8 cellular contexts compared by ENCODE assay signal in genomic region chr7:36153571-36154097, GRCh38. TPM values are rescaled to one million over a fixed set of nuclear protein-coding genes. Genes with fewer than 3 reads are reported as not detected.
DNase-seq lines count a peak whose midpoint lies in the region; ATAC-seq, FAIRE-seq and TF ChIP-seq lines count a peak whose summit lies in the region.

No MANE protein-coding gene starts in this region.

- 0 out of 2 replicates have a peak overlapping the region, but pooled peaks have one; percentile 12 for H3K18ac ChIP-seq in H1 (ENCODE audit: extremely low read depth, low read length)

- no peaks in the 10 kb centered on the region for H3K36me3 ChIP-seq in H1 (ENCODE audit: control insufficient read depth in 2 of 4, insufficient read depth in 4 of 4, low read length in 3 of 4)
- H3K36me3 ChIP-seq in muscle layer of colon (ENCODE audit: insufficient read depth, low read length), result no peaks in the 10 kb centered on the region
- H3K36me3 ChIP-seq in aorta (ENCODE audit: control insufficient read depth in 1 of 2, insufficient read depth in 2 of 2, low read length in 1 of 2), result no peaks in the 10 kb centered on the region

- no peak for FAIRE-seq in H1 (lab: Jason Lieb, UNC)

- H3K9ac ChIP-seq in H1 (replicated peaks in 1 of 4; ENCODE audit: extremely low read depth in 1 of 4, low read depth in 3 of 4, low read length in 3 of 4) (peak overlapping the region in 2 of 4 experiments; percentile 9 to 48; a peak in 4 of 7 replicates), muscle layer of colon (ENCODE audit: low read length) (peak overlapping the region; percentile 77)

- no peak overlapping the region for H2BK20ac ChIP-seq in H1 (ENCODE audit: low read length)

- no peak overlapping the region for H2BK15ac ChIP-seq in H1 (ENCODE audit: low read length)

- peak overlapping the region; percentile 68 to 92 for H3K4me2 ChIP-seq in H1 (ENCODE audit: insufficient read depth in 1 of 2, low read depth in 2 of 2, low read length in 2 of 2)

- no peak for TF ChIP-seq EP300 in H1 (IDR thresholded peaks at IDR 0.05; ENCODE audit: borderline replicate concordance in 1 of 2, low read depth in 2 of 2, low read length in 2 of 2)

- peaks cover 3% of the 10 kb centered on the region for H3K79me1 ChIP-seq in H1 (ENCODE audit: low read depth, low read length)

- TF ChIP-seq RAD21 in H1 (IDR thresholded peaks at IDR 0.05 in 1 of 2, conservative IDR thresholded peaks at IDR 0.05 in 1 of 2; ENCODE audit: low read depth in 2 of 2, low read length in 2 of 2), result no peak; a peak in 1 of 4 replicates

- peak; percentile 9 for ATAC-seq in HG02973 (IDR thresholded peaks at IDR 0.05; ENCODE audit: unreplicated experiment)
- peak; percentile 1 for ATAC-seq in aorta (ENCODE audit: low FRiP score)

- DNase-seq in DMS 273 (lab: John Stamatoyannopoulos, UW; ENCODE audit: unreplicated experiment) (peak; percentile 60), DMS 273 treated with DMSO at 0.1 percent for 48 hours (lab: John Stamatoyannopoulos, UW) (no peak), SW480 (ENCODE audit: low spot score) (peak; percentile 57), H1 (ENCODE audit: low read depth in 1 of 2, low spot score in 2 of 2) (peak in 1 of 2 experiments; percentile 53), aorta (peak; percentile 67 to 87), islet precursor cell (no peak)

- H3K23me2 ChIP-seq in H1 (ENCODE audit: low read depth, low read length), result peaks cover 8% of the 10 kb centered on the region

- H3K79me2 ChIP-seq in H1 (ENCODE audit: control insufficient read depth in 1 of 2, insufficient read depth in 2 of 2, low read length in 2 of 2), result peaks cover 0 to 12% of the 10 kb centered on the region in 2 experiments; a peak in 1 of 4 replicates

- H4K5ac ChIP-seq in H1 (ENCODE audit: insufficient read length, low read depth, low read length), result no peak overlapping the region

- 19% methylated on average over 17 of the region's 32 CpGs; no CpG with 5 or more reads in 1 of the 2 experiments for WGBS in H1 (ENCODE audit: extremely low coverage in 1 of 2, insufficient coverage in 1 of 2, insufficient read length in 1 of 2, insufficient replicate concordance in 2 of 2, low coverage in 1 of 2, low lambda C conversion rate in 2 of 2, missing lambda C conversion rate in 1 of 2), 2 experiments
- 2% methylated on average over 29 to 32 of the region's 32 CpGs for WGBS in aorta, 2 donors

- intact Hi-C loops in aorta (cut with DNase I), result loop anchor here in 1 of 2 donors (1.0 to 5.0 kb wide), 4 partner anchors 37 to 166 kb away; no protein-coding TSS in a partner anchor

- H4K8ac ChIP-seq in H1 (ENCODE audit: extremely low read depth, insufficient read depth, low read length), result 0 out of 2 replicates have a peak overlapping the region, but pooled peaks have one; percentile 28

- no peak for TF ChIP-seq POLR2A in H1 (IDR thresholded peaks at IDR 0.05; ENCODE audit: control extremely low read depth in 1 of 2, low read depth in 2 of 2, low read length in 2 of 2)

- H2AK5ac ChIP-seq in H1 (ENCODE audit: low read depth, low read length), result no peak overlapping the region

- H3K27ac ChIP-seq in H1 (ENCODE audit: low read depth, low read length) (no peak overlapping the region), muscle layer of colon (ENCODE audit: low read depth, low read length) (peak overlapping the region; percentile 79), aorta (ENCODE audit: low read depth in 1 of 2, low read length in 2 of 2) (peak overlapping the region; percentile 3 to 80)

- H4K20me1 ChIP-seq in H1 (replicated peaks in 1 of 2; ENCODE audit: control insufficient read depth in 1 of 2, insufficient read depth in 2 of 2, low read length in 2 of 2), result peaks cover 5 to 10% of the 10 kb centered on the region in 2 experiments

- POLR2A ChIA-PET in H1 (lab: Charles Lee; ENCODE audit: partially characterized antibody), result no interaction called here

- H3K4me3 ChIP-seq in H1 (ENCODE audit: extremely low read depth in 1 of 4, insufficient read depth in 2 of 4, low read depth in 3 of 4, low read length in 4 of 4), result peak overlapping the region; percentile 57 to 78 (median 67)
- peak overlapping the region; percentile 70 to 85 for H3K4me3 ChIP-seq in muscle layer of colon (ENCODE audit: low read depth in 1 of 2, low read length in 2 of 2)
- peak overlapping the region; percentile 79 to 90 for H3K4me3 ChIP-seq in aorta (ENCODE audit: low read length in 2 of 2)

- no peak overlapping the region for H2BK12ac ChIP-seq in H1 (ENCODE audit: low read depth, low read length)

- no peak overlapping the region for H3K23ac ChIP-seq in H1 (ENCODE audit: insufficient read length)

- no peak overlapping the region for H4K91ac ChIP-seq in H1 (replicated peaks; ENCODE audit: insufficient read length, low read length)

- H3K4me1 ChIP-seq in H1 (replicated peaks in 1 of 4; ENCODE audit: control insufficient read depth in 3 of 4, insufficient read depth in 4 of 4, low read length in 3 of 4) (peaks cover 2 to 14% (median 11%) of the 10 kb centered on the region in 4 experiments; a peak in 6 of 7 replicates), muscle layer of colon (ENCODE audit: insufficient read depth, low read length) (peaks cover 51% of the 10 kb centered on the region), aorta (ENCODE audit: control insufficient read depth in 1 of 2, insufficient read depth in 2 of 2, low read length in 2 of 2) (peaks cover 0 to 4% of the 10 kb centered on the region in 2 donors)

- H2BK120ac ChIP-seq in H1 (replicated peaks; ENCODE audit: low read depth, low read length), result no peak overlapping the region

- H3K27me3 ChIP-seq in H1 (replicated peaks in 1 of 4; ENCODE audit: control insufficient read depth in 3 of 4, extremely low read depth in 1 of 4, insufficient read depth in 3 of 4, low read length in 3 of 4), result peaks cover 0 to 6% (median under 1%) of the 10 kb centered on the region in 4 experiments; a peak in 3 of 7 replicates
- H3K27me3 ChIP-seq in muscle layer of colon (ENCODE audit: control insufficient read depth in 1 of 2, insufficient read depth in 2 of 2, low read length in 2 of 2), result no peaks in the 10 kb centered on the region
- H3K27me3 ChIP-seq in aorta (ENCODE audit: control insufficient read depth in 1 of 2, insufficient read depth in 2 of 2, low read length in 1 of 2), result no peaks in the 10 kb centered on the region

- H3K9me3 ChIP-seq in H1 (ENCODE audit: insufficient read depth in 2 of 2, low read depth in 1 of 2, low read length in 1 of 2), result no peaks in the 10 kb centered on the region
- H3K9me3 ChIP-seq in muscle layer of colon (ENCODE audit: low read length), result no peaks in the 10 kb centered on the region
- no peaks in the 10 kb centered on the region for H3K9me3 ChIP-seq in aorta (ENCODE audit: control insufficient read depth, low read length)

- H3K4ac ChIP-seq in H1 (replicated peaks; ENCODE audit: insufficient read length, low read depth, low read length), result no peak overlapping the region

- no peak overlapping the region for H2BK5ac ChIP-seq in H1 (ENCODE audit: low read depth, low read length)

- H3K14ac ChIP-seq in H1 (ENCODE audit: insufficient read length), result peak overlapping the region; percentile 28

- TF ChIP-seq CTCF in H1 (IDR thresholded peaks at IDR 0.05; ENCODE audit: control extremely low read depth in 1 of 3, insufficient read depth in 1 of 3, low read depth in 1 of 3, low read length in 3 of 3), result no peak

- CTCF ChIA-PET in H1 (lab: Charles Lee; ENCODE audit: partially characterized antibody), result no interaction called here

- no peak overlapping the region; the same call in 1 of the 2 replicates for H2AFZ ChIP-seq in H1 (ENCODE audit: low read length)

- H3K56ac ChIP-seq in H1 (replicated peaks; ENCODE audit: insufficient read length, low read depth, low read length), result peak overlapping the region; percentile 54

TF ChIP-seq in H1, 55 proteins besides CTCF, POLR2A, EP300 and RAD21:
- no peak for TF ChIP-seq EZH2 (IDR thresholded peaks at IDR 0.05; ENCODE audit: low read depth, low read length, severe bottlenecking)
- TF ChIP-seq KDM4A (IDR thresholded peaks at IDR 0.05; ENCODE audit: low read depth, low read length, severe bottlenecking), result peak; percentile 66
- TF ChIP-seq CBX5 (IDR thresholded peaks at IDR 0.05; ENCODE audit: low read depth, low read length), result no peak
- no peak for TF ChIP-seq TEAD4 (IDR thresholded peaks at IDR 0.05; ENCODE audit: low read depth, low read length)
- TF ChIP-seq RNF2 (IDR thresholded peaks at IDR 0.05; ENCODE audit: borderline replicate concordance, low read depth, low read length, missing control alignments, poor library complexity, severe bottlenecking), result no peak
- no peak for TF ChIP-seq GTF2F1 (IDR thresholded peaks at IDR 0.05; ENCODE audit: borderline replicate concordance, low read depth, low read length)
- TF ChIP-seq CEBPB (IDR thresholded peaks at IDR 0.05; ENCODE audit: low read depth, low read length), result no peak
- TF ChIP-seq ATF3 (IDR thresholded peaks at IDR 0.05; ENCODE audit: insufficient read depth, low read depth, low read length), result no peak
- TF ChIP-seq KDM5A (IDR thresholded peaks at IDR 0.05; ENCODE audit: low read length), result no peak
- peak; percentile 38; the same call in 1 of the 2 replicates for TF ChIP-seq RBBP5 (IDR thresholded peaks at IDR 0.05; ENCODE audit: borderline replicate concordance, low read depth, low read length)
- TF ChIP-seq SUZ12 (IDR thresholded peaks at IDR 0.05; ENCODE audit: low read length), result no peak
- no peak for TF ChIP-seq MAX (IDR thresholded peaks at IDR 0.05)

RNA-seq across cellular contexts. Expression of gene EEPD1, which starts 0.6 kb away (rescaled TPM):
- total RNA-seq in H1 (2021; fragmentation: NEBNext Ultra II Directional; extraction: Animal tissue kit (Norgen Biotek cat#: 25700)), result 5.7 and 7.8 TPM in 2 replicates
- 3.1 and 5.5 TPM in 2 replicates for polyA plus RNA-seq in H1 (2011; rRNA removed)
- polyA plus RNA-seq in H1 (2011; cell fraction: cytosol; rRNA removed), result 5.7 TPM
- polyA plus RNA-seq in H1 (2011; cell fraction: nucleus; rRNA removed), result 7.1 TPM
- polyA plus RNA-seq in H1 (2012, experiment 1 of 2), result 7.2 to 9.2 TPM (median 8.5 TPM) in 4 replicates
- 4.9 TPM for polyA plus RNA-seq in H1 (2012, experiment 2 of 2)
- polyA plus RNA-seq in H1 (2013, experiment 1 of 2), result 6.3 TPM
- polyA plus RNA-seq in H1 (2013, experiment 2 of 2), result 6.8 TPM
- 4.5 and 4.8 TPM in 2 replicates for polyA minus RNA-seq in H1 (2011; rRNA and poly(A)+ RNA removed)
- 5.0 TPM for polyA minus RNA-seq in H1 (2011; cell fraction: cytosol; rRNA and poly(A)+ RNA removed)
- polyA minus RNA-seq in H1 (2011; cell fraction: nucleus; rRNA and poly(A)+ RNA removed), result 10.7 TPM
- total RNA-seq in aorta, result 10 to 100 TPM; 14.4 to 15.4 TPM
- 100 to 1,000 TPM in 1 of 2 donors, 10 to 100 TPM in 1; 12.4 to 100 TPM for polyA plus RNA-seq in aorta

Comparison
In these comparisons a context has a peak if more than half of its experiments do, and no peak if none do; other contexts are left out.
1. DNase-seq: peak in DMS 273 (single experiment), SW480 (single experiment) and aorta (2 of 2); none in DMS 273 treated with DMSO at 0.1 percent for 48 hours (single experiment) and islet precursor cell (single experiment).
2. Peak in every context shown above with its lines, with median percentiles within 50 percentile points of each other: H3K4me3 ChIP-seq.